In the genomic region with DNA sequence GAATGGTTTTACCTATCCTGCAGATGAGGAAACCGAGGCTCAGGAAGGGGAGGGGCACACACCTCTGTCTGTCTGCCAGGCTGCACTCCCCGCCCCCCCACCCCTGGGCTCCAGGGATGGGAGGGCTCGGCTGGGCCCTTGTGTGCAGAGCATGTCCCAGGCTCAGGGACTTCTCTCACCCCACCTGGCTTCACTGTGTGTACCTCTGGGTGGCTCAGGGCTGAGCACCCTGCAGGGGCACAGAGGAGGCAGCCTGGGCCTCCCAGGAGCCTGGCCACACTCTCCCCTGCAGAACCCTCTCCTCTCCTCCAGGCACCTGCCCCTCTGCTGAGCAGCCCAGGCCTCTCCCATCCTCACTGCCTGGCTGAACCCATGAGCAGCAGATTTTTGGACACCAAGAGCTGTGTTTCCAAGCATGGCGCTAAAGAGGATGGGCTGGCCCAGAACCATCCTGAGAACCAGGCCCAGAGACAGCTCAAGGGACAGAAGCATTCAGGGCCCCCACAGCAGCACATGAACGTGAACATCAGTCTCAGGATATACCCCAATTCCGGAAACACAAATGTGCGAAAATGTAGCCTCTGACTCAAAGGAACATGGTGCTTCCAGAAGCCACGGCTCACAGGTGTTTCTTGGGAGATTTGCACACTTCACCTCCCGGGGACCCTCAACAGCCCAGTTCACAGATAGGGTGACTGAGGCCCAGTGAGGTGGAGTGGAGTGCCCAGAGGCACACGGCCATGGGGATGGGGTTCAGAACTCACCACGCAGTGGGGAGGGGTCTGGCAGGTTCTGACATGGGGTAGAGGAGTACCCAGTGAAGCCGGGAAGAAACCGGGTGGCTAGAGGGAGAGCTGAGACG, we compare ENCODE assay signal across 9 cellular contexts. TPM values are rescaled to one million over a fixed set of nuclear protein-coding genes. Genes with fewer than 3 reads are reported as not detected.
"Had no signal": no experiment of that assay in that cellular context is flagged by ENCODE, and none has a peak within 500 bp of the region (broad histone marks: within the 10 kb centered on the region; RNA-seq: fewer than 3 reads in every experiment).

No MANE protein-coding gene starts in this region.

- DNase-seq: activated CD4-positive, CD25-positive, alpha-beta regulatory T cell; activated gamma-delta T cell treated with Interleukin-2 at 50 U/mL for 16 hours; activated naive CD8-positive, alpha-beta T cell treated with anti-CD3 and anti-CD28 coated beads for 36 hours; activated T-cell treated with anti-CD3 and anti-CD28 coated beads, Interleukin-2, amount 50 U/mL, for 4 hours; nephron progenitor cell had no signal

- ATAC-seq: activated T-cell treated with anti-CD3 and anti-CD28 coated beads, Interleukin-2, amount 50 U/mL, for 4 hours had no signal

- H3K4me3 ChIP-seq: skin epidermis had no signal

- FAIRE-seq: bronchial epithelial cell, frontal cortex had no signal

RNA-seq across cellular contexts. Expression of gene EMID1, which starts 10.5 kb away (rescaled TPM):
- total RNA-seq: activated naive CD8-positive, alpha-beta T cell treated with anti-CD3 and anti-CD28 coated beads for 36 hours; bronchial epithelial cell had no signal
- polyA plus RNA-seq: fibroblast of lung had no signal
